21 cellular contexts compared by ENCODE assay signal in genomic region chr14:94170151-94170550, GRCh38.
"Had no signal": no experiment of that assay in that cellular context is flagged by ENCODE, and none has a peak within 500 bp of the region (broad histone marks: within the 10 kb centered on the region; RNA-seq: fewer than 3 reads in every experiment).

No MANE protein-coding gene starts in this region.

- H3K4me3 ChIP-seq: coronary artery, hepatocyte, lung, neural progenitor cell, prostate gland, right lobe of liver, thoracic aorta, transverse colon had no signal

- ATAC-seq: left colon; left ventricle myocardium superior; natural killer cell treated with Interleukin-12 subunit alpha and Interleukin-12 subunit beta and Interleukin-15 and Interleukin-18, amount 100 ng/mL, for 72 hours; right lobe of liver; stimulated activated naive B cell treated with anti-CD40 and anti-IgM and Interleukin-4, amounts not matched to agents 10 μg/mL and 1 μg/mL and 100 μg/mL, for 72 hours; stimulated activated naive CD8-positive, alpha-beta T cell treated with anti-CD3 and anti-CD28 coated beads, Interleukin-15, amount 100 ng/mL, for 72 hours had no signal

- H3K36me3 ChIP-seq: neural progenitor cell, prostate gland, right lobe of liver, thoracic aorta, transverse colon had no signal

- H2AFZ ChIP-seq: hepatocyte, neural progenitor cell, parathyroid adenoma had no signal

- H3K4me2 ChIP-seq: hepatocyte, neural progenitor cell had no signal

- H3K4me1 ChIP-seq: neural progenitor cell, prostate gland had no signal

- H3K27ac ChIP-seq: coronary artery, hepatocyte, neural progenitor cell, parathyroid adenoma, prostate gland, right lobe of liver, thoracic aorta, transverse colon had no signal

- H3K9ac ChIP-seq: neural progenitor cell, parathyroid adenoma had no signal

- DNase-seq: effector CD4-positive, alpha-beta T cell; endodermal cell; foreskin melanocyte; head of caudate nucleus; left colon; left ventricle myocardium superior; mesenchymal stem cell; midbrain; right lobe of liver; stimulated activated CD4-positive, alpha-beta T cell treated with anti-CD3 and anti-CD28 coated beads, Interleukin-4, amount 100 ng/mL, for 1 hour; stimulated activated naive B cell treated with anti-CD40 and anti-IgM and Interleukin-4, amounts not matched to agents 10 μg/mL and 1 μg/mL and 100 μg/mL, for 72 hours; stimulated activated naive CD8-positive, alpha-beta T cell treated with anti-CD3 and anti-CD28 coated beads, Interleukin-15, amount 100 ng/mL, for 72 hours; transverse colon had no signal

- H3K27me3 ChIP-seq: right lobe of liver had no signal

- H3K9me3 ChIP-seq: prostate gland, right lobe of liver, thoracic aorta, transverse colon had no signal

- H3K79me2 ChIP-seq: hepatocyte, parathyroid adenoma had no signal
